15 cellular contexts compared by ENCODE assay signal in genomic region chr2:33366473-33366872, GRCh38.
DNase-seq lines count a peak whose midpoint lies in the region; ATAC-seq, FAIRE-seq and TF ChIP-seq lines count a peak whose summit lies in the region.
"Had no signal": no experiment of that assay in that cellular context is flagged by ENCODE, and none has a peak within 500 bp of the region (broad histone marks: within the 10 kb centered on the region; RNA-seq: fewer than 3 reads in every experiment).

No MANE protein-coding gene starts in this region.

- H3K4me3 ChIP-seq in kidney epithelial cell (ENCODE audit: low read depth, low read length): no peak overlapping the region
- H3K4me3 ChIP-seq in skeletal muscle tissue (ENCODE audit: low read length in 3 of 3): no peak overlapping the region
- H3K4me3 ChIP-seq in small intestine (ENCODE audit: low read depth in 1 of 2, low read length in 2 of 2): no peak overlapping the region

- WGBS in small intestine, 3 donors: 75 to 86% (median 80%) methylated on average over 5 of the region's 5 CpGs

- H3K36me3 ChIP-seq in kidney epithelial cell (ENCODE audit: control insufficient read depth, insufficient read depth, low read length) (no peaks in the 10 kb centered on the region), skeletal muscle tissue (ENCODE audit: control insufficient read depth in 3 of 3, insufficient read depth in 3 of 3, low read length in 3 of 3) (peaks cover 0 to 3% (median 0%) of the 10 kb centered on the region in 3 donors), small intestine (ENCODE audit: control insufficient read depth in 2 of 2, insufficient read depth in 2 of 2, low read length in 2 of 2) (no peaks in the 10 kb centered on the region)

- TF ChIP-seq CTCF in chondrocyte (IDR thresholded peaks at IDR 0.05) (no peak), kidney epithelial cell (IDR thresholded peaks at IDR 0.05; ENCODE audit: insufficient read depth, low read length, poor library complexity, severe bottlenecking) (no peak)

- peaks cover 3% of the 10 kb centered on the region for H3K9me3 Mint-ChIP-seq in chondrocyte (ENCODE audit: low read depth)

- no peak for FAIRE-seq in small intestine (lab: Jason Lieb, UNC)
- FAIRE-seq: D721Med, H1 had no signal

- no peak for ATAC-seq in GM19351 (IDR thresholded peaks at IDR 0.05; ENCODE audit: unreplicated experiment)
- ATAC-seq: foreskin keratinocyte had no signal

- H3K27me3 ChIP-seq in kidney epithelial cell (ENCODE audit: control insufficient read depth, insufficient read depth, low read length) (no peaks in the 10 kb centered on the region), skeletal muscle tissue (ENCODE audit: control insufficient read depth in 3 of 3, insufficient read depth in 3 of 3, low read length in 3 of 3) (no peaks in the 10 kb centered on the region), small intestine (ENCODE audit: control insufficient read depth in 2 of 2, insufficient read depth in 2 of 2, low read length in 2 of 2) (no peaks in the 10 kb centered on the region)
- H3K27me3 ChIP-seq: brain microvascular endothelial cell, foreskin keratinocyte had no signal

- no peak overlapping the region for H3K9ac ChIP-seq in skeletal muscle tissue (ENCODE audit: low read depth in 1 of 3, low read length in 3 of 3)

- H3K4me3 Mint-ChIP-seq in chondrocyte (ENCODE audit: unreplicated experiment): no peak overlapping the region

- DNase-seq in LHCN-M2 (ENCODE audit: low read depth) (peak; percentile 88), chondrocyte (ENCODE audit: low spot score) (no peak), kidney epithelial cell (ENCODE audit: low read depth) (peak; percentile 26), NCI-H82 treated with DMSO at 0.1 percent for 48 hours (lab: John Stamatoyannopoulos, UW; ENCODE audit: unreplicated experiment) (no peak), foreskin melanocyte (no peak), small intestine (no peak)
- DNase-seq: brain microvascular endothelial cell, foreskin keratinocyte, Karpas-422, NCI-H510A treated with DMSO at 0.1 percent for 48 hours, SW 1271 had no signal

- H3K27ac ChIP-seq in skeletal muscle tissue (ENCODE audit: low read depth, low read length) (peak overlapping the region; percentile 36), small intestine (ENCODE audit: low read depth in 1 of 2, low read length in 1 of 2) (no peak overlapping the region)
- H3K27ac ChIP-seq: brain microvascular endothelial cell, foreskin keratinocyte had no signal

- no peaks in the 10 kb centered on the region for H3K27me3 Mint-ChIP-seq in chondrocyte (ENCODE audit: low read depth)

- peaks cover 6 to 11% (median 7%) of the 10 kb centered on the region in 3 donors for H3K4me1 ChIP-seq in skeletal muscle tissue (ENCODE audit: control insufficient read depth in 3 of 3, insufficient read depth in 3 of 3, low read length in 3 of 3)
- no peaks in the 10 kb centered on the region for H3K4me1 ChIP-seq in small intestine (ENCODE audit: control insufficient read depth in 2 of 2, insufficient read depth in 1 of 2, low read depth in 1 of 2, low read length in 1 of 2)
- H3K4me1 ChIP-seq: foreskin keratinocyte had no signal

- peaks cover 46% of the 10 kb centered on the region for H3K36me3 Mint-ChIP-seq in chondrocyte (ENCODE audit: low read depth)

- peak overlapping the region; percentile 97 for H3K27ac Mint-ChIP-seq in chondrocyte (ENCODE audit: unreplicated experiment)

- H3K9me3 ChIP-seq in skeletal muscle tissue (ENCODE audit: control insufficient read depth in 3 of 3, low read length in 3 of 3) (no peaks in the 10 kb centered on the region), small intestine (ENCODE audit: control insufficient read depth, low read depth) (no peaks in the 10 kb centered on the region)

- peaks cover 52% of the 10 kb centered on the region for H3K4me1 Mint-ChIP-seq in chondrocyte (ENCODE audit: low read depth)

Comparison
In these comparisons a context has a peak if more than half of its experiments do, and no peak if none do; other contexts are left out.
1. DNase-seq: peak in LHCN-M2 (single experiment) and kidney epithelial cell (single experiment); none in chondrocyte (single experiment), NCI-H82 treated with DMSO at 0.1 percent for 48 hours (single experiment), foreskin melanocyte (single experiment) and small intestine (single experiment).